ENCODE assay signal across 1 cellular context in genomic region chr15:85296615-85297402, GRCh38.
TF ChIP-seq lines count a peak whose summit lies in the region.

No MANE protein-coding gene starts in this region.

TF ChIP-seq in GM12878, 131 proteins besides CTCF, POLR2A, EP300 and RAD21 (continued from another document):
- TF ChIP-seq ZNF687 (IDR thresholded peaks at IDR 0.05), result no peak
- 0 out of 2 replicates have a peak, but pooled peaks have one; percentile 60 for TF ChIP-seq RB1 (IDR thresholded peaks at IDR 0.05; ENCODE audit: borderline replicate concordance)
- peak; percentile 59 for TF ChIP-seq SKIL (IDR thresholded peaks at IDR 0.05; ENCODE audit: low read depth, poor library complexity, severe bottlenecking)
- TF ChIP-seq RUNX3 (IDR thresholded peaks at IDR 0.05; ENCODE audit: low read length), result peak; percentile 37; the same call in 1 of the 2 replicates
- no peak for TF ChIP-seq FOXK2 (IDR thresholded peaks at IDR 0.05)
- TF ChIP-seq REST (IDR thresholded peaks at IDR 0.05; ENCODE audit: low read depth, low read length), result no peak
- no peak for TF ChIP-seq JUND (IDR thresholded peaks at IDR 0.05; ENCODE audit: low read depth, low read length)
- TF ChIP-seq ZZZ3 (IDR thresholded peaks at IDR 0.05; ENCODE audit: control insufficient read depth, insufficient read length, low read depth), result no peak
- 0 out of 3 replicates have a peak, but pooled peaks have one; percentile 30 for TF ChIP-seq POU2F2 (IDR thresholded peaks at IDR 0.05; ENCODE audit: borderline replicate concordance, low read depth, low read length)
- TF ChIP-seq TCF12 (IDR thresholded peaks at IDR 0.05; ENCODE audit: low read depth, low read length), result no peak
- 0 out of 2 replicates have a peak, but pooled peaks have one; percentile 17 for TF ChIP-seq EED (IDR thresholded peaks at IDR 0.05; ENCODE audit: low read depth)
- TF ChIP-seq SMC3 (IDR thresholded peaks at IDR 0.05; ENCODE audit: borderline replicate concordance, low read length), result peak; percentile 95
- no peak for TF ChIP-seq HCFC1 (IDR thresholded peaks at IDR 0.05; ENCODE audit: low read length)
- no peak for TF ChIP-seq NR2C2 (IDR thresholded peaks at IDR 0.05; ENCODE audit: borderline replicate concordance, control insufficient read depth, insufficient read length, low read depth)
- no peak for TF ChIP-seq HSF1 (IDR thresholded peaks at IDR 0.05; ENCODE audit: low read depth, low read length)
- no peak for TF ChIP-seq SPI1 (IDR thresholded peaks at IDR 0.05; ENCODE audit: borderline replicate concordance, insufficient read depth, low read depth, low read length)
- TF ChIP-seq PBX3 (IDR thresholded peaks at IDR 0.05; ENCODE audit: insufficient replicate concordance, low read depth, low read length), result no peak
- no peak for TF ChIP-seq FOS (IDR thresholded peaks at IDR 0.05; ENCODE audit: borderline replicate concordance, extremely low read depth, insufficient read length)
- TF ChIP-seq CBX5 (IDR thresholded peaks at IDR 0.05; ENCODE audit: low read depth), result 0 out of 2 replicates have a peak, but pooled peaks have one; percentile 33
- TF ChIP-seq DPF2 (IDR thresholded peaks at IDR 0.05), result no peak
